In genomic region chr16:70713781-70714180, GRCh38 we compare ENCODE assay signal across 21 cellular contexts. TPM values are rescaled to one million over a fixed set of nuclear protein-coding genes. Genes with fewer than 3 reads are reported as not detected.
A peak's percentile ranks its signal among the peaks of the same experiment; 100 is the strongest.
DNase-seq lines count a peak whose midpoint lies in the region; ATAC-seq and TF ChIP-seq lines count a peak whose summit lies in the region.
"Had no signal": no experiment of that assay in that cellular context is flagged by ENCODE, and none has a peak within 500 bp of the region (broad histone marks: within the 10 kb centered on the region; RNA-seq: fewer than 3 reads in every experiment).

No MANE protein-coding gene starts in this region.

- no peaks in the 10 kb centered on the region for H3K9me3 Mint-ChIP-seq in osteocyte (ENCODE audit: unreplicated experiment)
- H3K9me3 Mint-ChIP-seq: activated T-helper 17 cell treated with anti-CD3 and anti-CD28 coated beads, Interleukin-2, amount 50 U/mL, for 72 hours; CD8-positive, alpha-beta T cell; neural crest cell had no signal

- no peaks in the 10 kb centered on the region for H3K9me2 ChIP-seq in SK-N-SH

- peak overlapping the region; percentile 98 to 100 for H3K27ac ChIP-seq in SK-N-SH (ENCODE audit: low read depth in 2 of 2, low read length in 1 of 2)
- peak overlapping the region in 43 of 59 donors; percentile 19 to 95 (median 79) for H3K27ac ChIP-seq in dorsolateral prefrontal cortex
- H3K27ac ChIP-seq in uterus = peak overlapping the region; percentile 94 to 96
- H3K27ac ChIP-seq: 22Rv1, lower lobe of right lung had no signal

- no peaks in the 10 kb centered on the region for H3K36me3 ChIP-seq in SK-N-SH (replicated peaks in 1 of 2; ENCODE audit: control insufficient read depth in 1 of 2, insufficient read depth in 2 of 2, low read length in 1 of 2)
- H3K36me3 ChIP-seq in uterus = no peaks in the 10 kb centered on the region
- H3K36me3 ChIP-seq: right lobe of liver, thoracic aorta had no signal

- intact Hi-C loops in dorsolateral prefrontal cortex (cut with DNase I) (no loop called here), uterus (cut with DNase I; ENCODE audit: low total_unique reads) (no loop called here)

- H3K4me1 Mint-ChIP-seq in osteocyte (ENCODE audit: unreplicated experiment) = peaks cover 73% of the 10 kb centered on the region
- H3K4me1 Mint-ChIP-seq: activated T-helper 17 cell treated with anti-CD3 and anti-CD28 coated beads, Interleukin-2, amount 50 U/mL, for 72 hours had no signal

- POLR2A ChIA-PET in SK-N-SH (lab: Yijun Ruan, JAX) = interaction anchor here (0.9 to 3.0 kb wide), 4 partner anchors 11 to 27 kb away, joined by 3 to 17 read pairs (median 10); no protein-coding TSS in a partner anchor

- H3K9me3 ChIP-seq in SK-N-SH (no peaks in the 10 kb centered on the region), uterus (no peaks in the 10 kb centered on the region)
- H3K9me3 ChIP-seq: lower lobe of right lung, right lobe of liver, thoracic aorta had no signal

- TF ChIP-seq POLR2A in uterus (IDR thresholded peaks at IDR 0.05) = no peak

- H3K4me3 ChIP-seq in SK-N-SH (ENCODE audit: low read depth in 2 of 2, low read length in 1 of 2) (no peak overlapping the region), dorsolateral prefrontal cortex (no peak overlapping the region), uterus (no peak overlapping the region)
- H3K4me3 ChIP-seq: lower lobe of right lung, right lobe of liver, thoracic aorta had no signal

- ATAC-seq in SK-N-SH treated with all-trans-retinoic acid at 6 μM for 48 hours (no peak), HG02763 (IDR thresholded peaks at IDR 0.05; ENCODE audit: unreplicated experiment) (no peak)
- ATAC-seq: activated T-helper 17 cell treated with anti-CD3 and anti-CD28 coated beads, Interleukin-2, amount 50 U/mL, for 72 hours; CD8-positive, alpha-beta T cell; HCT116; lower lobe of right lung; PC-3; right lobe of liver had no signal

- DNase-seq in SK-N-SH (peak; percentile 81), dorsolateral prefrontal cortex (no peak), osteocyte (ENCODE audit: extremely low spot score, unreplicated experiment) (no peak), uterus (no peak), A172 (ENCODE audit: low spot score) (no peak), Kasumi-1 (lab: John Stamatoyannopoulos, UW) (no peak)
- DNase-seq: activated CD8-positive, alpha-beta memory T cell treated with anti-CD3 and anti-CD28 coated beads for 24 hours; lower lobe of right lung; NCI-H1694; NCI-H510A treated with DMSO at 0.1 percent for 48 hours; PC-3; right lobe of liver; stimulated activated CD4-positive, alpha-beta T cell treated with anti-CD3 and anti-CD28 coated beads, Interleukin-2, amount 100 ng/mL, for 48 hours had no signal

- H2AFZ ChIP-seq in SK-N-SH (ENCODE audit: low read depth) = no peak overlapping the region

- peak overlapping the region; percentile 97 for H3K27ac Mint-ChIP-seq in osteocyte (ENCODE audit: unreplicated experiment)
- H3K27ac Mint-ChIP-seq: activated T-helper 17 cell treated with anti-CD3 and anti-CD28 coated beads, Interleukin-2, amount 50 U/mL, for 72 hours; CD8-positive, alpha-beta T cell had no signal

- CTCF ChIA-PET in SK-N-SH (lab: Yijun Ruan, JAX) = interaction anchor here (1.2 to 4.7 kb wide), 6 partner anchors 8 to 57 kb away, joined by 5 to 29 read pairs (median 8); no protein-coding TSS in a partner anchor

- TF ChIP-seq CTCF in SK-N-SH (IDR thresholded peaks at IDR 0.05) (no peak), dorsolateral prefrontal cortex (IDR thresholded peaks at IDR 0.05 in 54 of 56, conservative IDR thresholded peaks at IDR 0.05 in 2 of 56; ENCODE audit: low read depth in 1 of 56, partially characterized antibody in 56 of 56) (no peak), osteocyte (IDR thresholded peaks at IDR 0.05) (no peak), uterus (IDR thresholded peaks at IDR 0.05) (no peak)

- no peaks in the 10 kb centered on the region for H4K20me1 ChIP-seq in SK-N-SH (ENCODE audit: insufficient read depth)

- H3K9ac ChIP-seq in SK-N-SH = peak overlapping the region; percentile 72; the same call in 1 of the 2 replicates

- H3K27me3 ChIP-seq in SK-N-SH (ENCODE audit: insufficient read depth) = no peaks in the 10 kb centered on the region
- no peaks in the 10 kb centered on the region for H3K27me3 ChIP-seq in dorsolateral prefrontal cortex
- H3K27me3 ChIP-seq in uterus = no peaks in the 10 kb centered on the region
- H3K27me3 ChIP-seq: right lobe of liver had no signal

- no peak overlapping the region for H3K4me3 Mint-ChIP-seq in osteocyte (ENCODE audit: unreplicated experiment)
- H3K4me3 Mint-ChIP-seq: activated T-helper 17 cell treated with anti-CD3 and anti-CD28 coated beads, Interleukin-2, amount 50 U/mL, for 72 hours; CD8-positive, alpha-beta T cell; neural crest cell had no signal

- H3K27me3 Mint-ChIP-seq in osteocyte (ENCODE audit: unreplicated experiment) = no peaks in the 10 kb centered on the region
- H3K27me3 Mint-ChIP-seq: activated T-helper 17 cell treated with anti-CD3 and anti-CD28 coated beads, Interleukin-2, amount 50 U/mL, for 72 hours had no signal

- H3K4me2 ChIP-seq in SK-N-SH = 0 out of 2 replicates have a peak overlapping the region, but pooled peaks have one; percentile 86

- peak; percentile 27; the same call in 1 of the 2 replicates for TF ChIP-seq RAD21 in SK-N-SH (IDR thresholded peaks at IDR 0.05; ENCODE audit: low read length)

- 83% methylated on average over 8 of the region's 11 CpGs for WGBS in SK-N-SH (ENCODE audit: low lambda C conversion rate)

- peaks cover 22% of the 10 kb centered on the region for H3F3A ChIP-seq in SK-N-SH (replicated peaks; ENCODE audit: insufficient read depth)

- H3K79me2 ChIP-seq in SK-N-SH (ENCODE audit: insufficient read depth) = no peaks in the 10 kb centered on the region

- peak in 1 of 2 experiments; percentile 57; a peak in 2 of 4 replicates for TF ChIP-seq EP300 in SK-N-SH (IDR thresholded peaks at IDR 0.05; ENCODE audit: borderline replicate concordance in 1 of 2, low read depth in 1 of 2, low read length in 1 of 2)

- peaks cover 8% of the 10 kb centered on the region for H3K36me3 Mint-ChIP-seq in osteocyte (ENCODE audit: unreplicated experiment)

- H3K4me1 ChIP-seq in SK-N-SH (ENCODE audit: control insufficient read depth in 1 of 2, insufficient read depth in 2 of 2, low read depth in 1 of 2, low read length in 1 of 2) (peaks cover 31 to 80% of the 10 kb centered on the region in 2 experiments), uterus (peaks cover 15 to 25% of the 10 kb centered on the region in 2 donors)

TF ChIP-seq in SK-N-SH, 30 proteins besides CTCF, POLR2A, EP300 and RAD21:
- TF ChIP-seq FOXJ3 (CRISPR knock-in tag; IDR thresholded peaks at IDR 0.05) = peak; percentile 66
- no peak for TF ChIP-seq MAX (IDR thresholded peaks at IDR 0.05; ENCODE audit: low read depth)
- peak; percentile 88 for TF ChIP-seq GATA2 (CRISPR knock-in tag; IDR thresholded peaks at IDR 0.05)

TF ChIP-seq in SK-N-SH treated with all-trans-retinoic acid at 6 μM for 48 hours, 23 proteins besides CTCF, POLR2A, EP300 and RAD21 (continues in another document):
- TF ChIP-seq, protein P1, sequence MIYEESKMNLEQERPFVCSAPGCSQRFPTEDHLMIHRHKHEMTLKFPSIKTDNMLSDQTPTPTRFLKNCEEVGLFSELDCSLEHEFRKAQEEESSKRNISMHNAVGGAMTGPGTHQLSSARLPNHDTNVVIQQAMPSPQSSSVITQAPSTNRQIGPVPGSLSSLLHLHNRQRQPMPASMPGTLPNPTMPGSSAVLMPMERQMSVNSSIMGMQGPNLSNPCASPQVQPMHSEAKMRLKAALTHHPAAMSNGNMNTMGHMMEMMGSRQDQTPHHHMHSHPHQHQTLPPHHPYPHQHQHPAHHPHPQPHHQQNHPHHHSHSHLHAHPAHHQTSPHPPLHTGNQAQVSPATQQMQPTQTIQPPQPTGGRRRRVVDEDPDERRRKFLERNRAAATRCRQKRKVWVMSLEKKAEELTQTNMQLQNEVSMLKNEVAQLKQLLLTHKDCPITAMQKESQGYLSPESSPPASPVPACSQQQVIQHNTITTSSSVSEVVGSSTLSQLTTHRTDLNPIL (CRISPR knock-in tag; IDR thresholded peaks at IDR 0.05; ENCODE audit: low read depth) = no peak
- TF ChIP-seq OSR1 (CRISPR knock-in tag; IDR thresholded peaks at IDR 0.05) (no peak), ZNF70 (CRISPR knock-in tag; IDR thresholded peaks at IDR 0.05) (no peak), TCF4 (CRISPR knock-in tag; IDR thresholded peaks at IDR 0.05; ENCODE audit: borderline replicate concordance) (no peak), ZFP30 (CRISPR knock-in tag; IDR thresholded peaks at IDR 0.05) (no peak), SNAI2 (CRISPR knock-in tag; IDR thresholded peaks at IDR 0.05) (no peak), ISL1 (CRISPR knock-in tag; IDR thresholded peaks at IDR 0.05) (no peak)
- TF ChIP-seq, protein P2, sequence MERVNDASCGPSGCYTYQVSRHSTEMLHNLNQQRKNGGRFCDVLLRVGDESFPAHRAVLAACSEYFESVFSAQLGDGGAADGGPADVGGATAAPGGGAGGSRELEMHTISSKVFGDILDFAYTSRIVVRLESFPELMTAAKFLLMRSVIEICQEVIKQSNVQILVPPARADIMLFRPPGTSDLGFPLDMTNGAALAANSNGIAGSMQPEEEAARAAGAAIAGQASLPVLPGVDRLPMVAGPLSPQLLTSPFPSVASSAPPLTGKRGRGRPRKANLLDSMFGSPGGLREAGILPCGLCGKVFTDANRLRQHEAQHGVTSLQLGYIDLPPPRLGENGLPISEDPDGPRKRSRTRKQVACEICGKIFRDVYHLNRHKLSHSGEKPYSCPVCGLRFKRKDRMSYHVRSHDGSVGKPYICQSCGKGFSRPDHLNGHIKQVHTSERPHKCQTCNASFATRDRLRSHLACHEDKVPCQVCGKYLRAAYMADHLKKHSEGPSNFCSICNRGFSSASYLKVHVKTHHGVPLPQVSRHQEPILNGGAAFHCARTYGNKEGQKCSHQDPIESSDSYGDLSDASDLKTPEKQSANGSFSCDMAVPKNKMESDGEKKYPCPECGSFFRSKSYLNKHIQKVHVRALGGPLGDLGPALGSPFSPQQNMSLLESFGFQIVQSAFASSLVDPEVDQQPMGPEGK (CRISPR knock-in tag; IDR thresholded peaks at IDR 0.05; ENCODE audit: borderline replicate concordance) = no peak

RNA-seq across cellular contexts. Expression of gene MTSS2, which starts 27.9 kb away (rescaled TPM):
- 41.3 and 54.1 TPM in 2 replicates for polyA plus RNA-seq in SK-N-SH (2012; rRNA removed)
- 25.3 and 37.7 TPM in 2 replicates for polyA plus RNA-seq in SK-N-SH (2012; cell fraction: cytosol; rRNA removed)
- polyA plus RNA-seq in SK-N-SH (2012; cell fraction: nucleus; rRNA removed) = 114 and 150 TPM in 2 replicates
- total RNA-seq in dorsolateral prefrontal cortex = 100 to 1,000 TPM; 135 to 968 (median 301) TPM
- total RNA-seq in osteocyte = 156 and 169 TPM in 2 replicates
- 100 to 1,000 TPM in 1 of 4 donors, 10 to 100 TPM in 3; 11.2 to 142 (median 18.2) TPM for total RNA-seq in uterus
- 74.1 and 96.8 TPM in 2 replicates for total RNA-seq in A172 (2014; rRNA removed; shearing (Covaris generic))
